ENCODE assay signal across 8 cellular contexts in genomic region chr11:111602865-111603632, GRCh38. TPM values are rescaled to one million over a fixed set of nuclear protein-coding genes. Genes with fewer than 3 reads are reported as not detected.
DNase-seq lines count a peak whose midpoint lies in the region; ATAC-seq and TF ChIP-seq lines count a peak whose summit lies in the region.

No MANE protein-coding gene starts in this region.

- CTCF ChIA-PET in RWPE1 (lab: Yijun Ruan, JAX), result no interaction called here

- POLR2A ChIA-PET in RWPE1 (lab: Yijun Ruan, JAX; ENCODE audit: low non-redundant PET), result no interaction called here

- TF ChIP-seq CTCF in RWPE1 (conservative IDR thresholded peaks at IDR 0.05; ENCODE audit: low read depth), result no peak
- TF ChIP-seq CTCF in choroid plexus epithelial cell (conservative IDR thresholded peaks at IDR 0.05; ENCODE audit: low read depth, low read length), result no peak
- TF ChIP-seq CTCF in kidney epithelial cell (IDR thresholded peaks at IDR 0.05; ENCODE audit: insufficient read depth, low read length, poor library complexity, severe bottlenecking), result no peak
- TF ChIP-seq CTCF in spleen (IDR thresholded peaks at IDR 0.05 in 8 of 11, conservative IDR thresholded peaks at IDR 0.05 in 3 of 11), result no peak

- no peaks in the 10 kb centered on the region for H3K36me3 ChIP-seq in kidney epithelial cell (ENCODE audit: control insufficient read depth, insufficient read depth, low read length)
- no peaks in the 10 kb centered on the region for H3K36me3 ChIP-seq in spleen

- peak; percentile 0 for ATAC-seq in HG03025 (IDR thresholded peaks at IDR 0.05; ENCODE audit: low FRiP score, unreplicated experiment)
- ATAC-seq in GM21367 (IDR thresholded peaks at IDR 0.05; ENCODE audit: unreplicated experiment), result no peak

- peaks cover 8 to 55% (median 31%) of the 10 kb centered on the region in 6 donors for H3K4me1 ChIP-seq in spleen

- 0 to 1% (median 0%) methylated on average over 22 to 44 of the region's 44 CpGs for WGBS in spleen, 5 donors

- H3K9me3 ChIP-seq in spleen, result no peaks in the 10 kb centered on the region

- peak overlapping the region; percentile 85 for H3K27ac ChIP-seq in RWPE1
- H3K27ac ChIP-seq in spleen, result peak overlapping the region; percentile 79 to 95 (median 92)

- intact Hi-C loops in spleen (cut with DNase I; ENCODE audit: low total_unique reads), result loop anchor here (5.0 kb wide), 1 partner anchor 174 kb away; no protein-coding TSS in a partner anchor

- H3K4me3 ChIP-seq in choroid plexus epithelial cell (ENCODE audit: low read depth, low read length) (peak overlapping the region; percentile 96), kidney epithelial cell (ENCODE audit: low read depth, low read length) (peak overlapping the region; percentile 99), spleen (peak overlapping the region; percentile 76 to 92 (median 86))

- H3K27me3 ChIP-seq in kidney epithelial cell (ENCODE audit: control insufficient read depth, insufficient read depth, low read length), result no peaks in the 10 kb centered on the region
- no peaks in the 10 kb centered on the region for H3K27me3 ChIP-seq in spleen (replicated peaks in 1 of 7)

- DNase-seq in DMS153 treated with DMSO at 0.1 percent for 48 hours (lab: John Stamatoyannopoulos, UW; ENCODE audit: unreplicated experiment), result peak; percentile 26
- no peak for DNase-seq in DMS153 (lab: John Stamatoyannopoulos, UW)
- peak; percentile 26 for DNase-seq in RWPE1 (ENCODE audit: low spot score)
- DNase-seq in choroid plexus epithelial cell (ENCODE audit: low read depth), result peak; percentile 71
- no peak for DNase-seq in kidney epithelial cell (ENCODE audit: low read depth)
- no peak for DNase-seq in spleen

- no peak for TF ChIP-seq POLR2A in spleen (IDR thresholded peaks at IDR 0.05)

RNA-seq across cellular contexts. Expression of gene SIK2, which starts 0.8 kb away (rescaled TPM):
- total RNA-seq in kidney epithelial cell (10.1 and 12.0 TPM in 2 replicates), spleen (10 to 100 TPM; 11.9 to 23.8 (median 17.4) TPM)
- 1 to 10 TPM; 1.7 to 2.9 (median 2.3) TPM for polyA plus RNA-seq in spleen

Comparison
In these comparisons a context has a peak if more than half of its experiments do, and no peak if none do; other contexts are left out.
1. DNase-seq: peak in DMS153 treated with DMSO at 0.1 percent for 48 hours (single experiment), RWPE1 (single experiment) and choroid plexus epithelial cell (single experiment); none in DMS153 (single experiment), kidney epithelial cell (single experiment) and spleen (single experiment).
2. Peak in every context shown above with its lines, with median percentiles within 50 percentile points of each other: H3K4me3 ChIP-seq.